ENCODE assay signal across 19 cellular contexts in genomic region chr15:69185706-69186105, GRCh38.
"Had no signal": no experiment of that assay in that cellular context is flagged by ENCODE, and none has a peak within 500 bp of the region (broad histone marks: within the 10 kb centered on the region; RNA-seq: fewer than 3 reads in every experiment).

No MANE protein-coding gene starts in this region.

- H3K4me1 Mint-ChIP-seq: activated CD4-positive, alpha-beta T cell treated with anti-CD3 and anti-CD28 coated beads for 36 hours; activated naive CD8-positive, alpha-beta T cell treated with anti-CD3 and anti-CD28 coated beads, Interleukin-2, amount 10 ng/mL, durations not matched to agents 7 days and 5 days; brain; nephron had no signal

- H3K27me3 Mint-ChIP-seq: activated CD4-positive, alpha-beta T cell treated with anti-CD3 and anti-CD28 coated beads for 36 hours; activated naive CD8-positive, alpha-beta T cell treated with anti-CD3 and anti-CD28 coated beads, Interleukin-2, amount 10 ng/mL, durations not matched to agents 7 days and 5 days; brain; effector memory CD8-positive, alpha-beta T cell; progenitor cell of endocrine pancreas; stimulated activated naive CD8-positive, alpha-beta T cell treated with anti-CD3 and anti-CD28 coated beads, Interleukin-15, Interleukin-2, amounts not matched to agents 100 ng/mL and 50 ng/mL, for 24 hours; type B pancreatic cell had no signal

- H3K36me3 Mint-ChIP-seq: activated naive CD8-positive, alpha-beta T cell treated with anti-CD3 and anti-CD28 coated beads, Interleukin-2, amount 10 ng/mL, durations not matched to agents 7 days and 5 days had no signal

- H3K4me3 Mint-ChIP-seq: activated CD4-positive, alpha-beta T cell treated with anti-CD3 and anti-CD28 coated beads for 36 hours; activated naive CD8-positive, alpha-beta T cell treated with anti-CD3 and anti-CD28 coated beads, Interleukin-2, amount 10 ng/mL, durations not matched to agents 7 days and 5 days; activated T-cell treated with anti-CD3 and anti-CD28 coated beads, Interleukin-2, amount 50 U/mL, for 72 hours; brain; effector memory CD8-positive, alpha-beta T cell; nephron; stimulated activated naive CD8-positive, alpha-beta T cell treated with anti-CD3 and anti-CD28 coated beads, Interleukin-15, Interleukin-2, amounts not matched to agents 100 ng/mL and 50 ng/mL, for 24 hours; type B pancreatic cell had no signal

- DNase-seq: activated CD4-positive, alpha-beta T cell treated with anti-CD3 and anti-CD28 coated beads for 36 hours; activated CD4-positive, CD25-positive, alpha-beta regulatory T cell; activated naive CD4-positive, alpha-beta T cell; activated naive CD8-positive, alpha-beta T cell treated with anti-CD3 and anti-CD28 coated beads, Interleukin-2, amount 10 ng/mL, durations not matched to agents 7 days and 5 days; activated T-cell treated with anti-CD3 and anti-CD28 coated beads for 4 hours; activated T-cell treated with anti-CD3 and anti-CD28 coated beads, Interleukin-2, amount 50 U/mL, for 72 hours; dorsolateral prefrontal cortex; effector memory CD8-positive, alpha-beta T cell; erythroblast; gastrocnemius medialis; glutamatergic neuron; left ventricle myocardium inferior; right lobe of liver; stimulated activated CD4-positive, alpha-beta T cell treated with anti-CD3 and anti-CD28 coated beads, Interleukin-2, amount 100 ng/mL, for 48 hours had no signal

- ATAC-seq: activated CD4-positive, alpha-beta T cell treated with anti-CD3 and anti-CD28 coated beads for 36 hours; activated T-cell treated with anti-CD3 and anti-CD28 coated beads, Interleukin-2, amount 50 U/mL, for 72 hours; effector memory CD8-positive, alpha-beta T cell; gastrocnemius medialis had no signal

- H3K27ac Mint-ChIP-seq: activated CD4-positive, alpha-beta T cell treated with anti-CD3 and anti-CD28 coated beads for 36 hours; activated naive CD8-positive, alpha-beta T cell treated with anti-CD3 and anti-CD28 coated beads, Interleukin-2, amount 10 ng/mL, durations not matched to agents 7 days and 5 days; activated T-cell treated with anti-CD3 and anti-CD28 coated beads, Interleukin-2, amount 50 U/mL, for 72 hours; brain; effector memory CD8-positive, alpha-beta T cell; nephron; progenitor cell of endocrine pancreas; stimulated activated naive CD8-positive, alpha-beta T cell treated with anti-CD3 and anti-CD28 coated beads, Interleukin-15, Interleukin-2, amounts not matched to agents 100 ng/mL and 50 ng/mL, for 24 hours; type B pancreatic cell had no signal
